In genomic region chr1:11837767-11838348, GRCh38 we compare ENCODE assay signal across 16 cellular contexts. TPM values are rescaled to one million over a fixed set of nuclear protein-coding genes. Genes with fewer than 3 reads are reported as not detected.
DNase-seq lines count a peak whose midpoint lies in the region; ATAC-seq and TF ChIP-seq lines count a peak whose summit lies in the region.
"Had no signal": no experiment of that assay in that cellular context is flagged by ENCODE, and none has a peak within 500 bp of the region (broad histone marks: within the 10 kb centered on the region; RNA-seq: fewer than 3 reads in every experiment).

No MANE protein-coding gene starts in this region.

- H3K9me2 ChIP-seq in GM23338 (ENCODE audit: insufficient read depth): no peaks in the 10 kb centered on the region

- peaks cover 41% of the 10 kb centered on the region for H3F3A ChIP-seq in GM23338 (replicated peaks; ENCODE audit: low read depth)

- no peaks in the 10 kb centered on the region for H3K79me2 ChIP-seq in GM23338 (replicated peaks; ENCODE audit: insufficient read depth)
- no peaks in the 10 kb centered on the region for H3K79me2 ChIP-seq in osteoblast (ENCODE audit: insufficient read depth, low read length)

- H4K20me1 ChIP-seq in GM23338 (replicated peaks; ENCODE audit: insufficient read depth) (peaks cover 18% of the 10 kb centered on the region), osteoblast (ENCODE audit: insufficient read depth, low read length) (peaks cover 8% of the 10 kb centered on the region)

- TF ChIP-seq CTCF in GM23338 (conservative IDR thresholded peaks at IDR 0.05; ENCODE audit: low read depth in 2 of 2) (no peak), RWPE2 (IDR thresholded peaks at IDR 0.05; ENCODE audit: poor library complexity, severe bottlenecking) (no peak), osteoblast (IDR thresholded peaks at IDR 0.05; ENCODE audit: extremely low read depth, low read depth, low read length) (no peak), transverse colon (IDR thresholded peaks at IDR 0.05) (no peak)

- intact Hi-C loops in transverse colon (cut with DNase I; ENCODE audit: low total_unique reads): loop anchor here (5.0 kb wide), 2 partner anchors 54 to 69 kb away; no protein-coding TSS in a partner anchor

- H3K36me3 ChIP-seq in GM23338 (ENCODE audit: insufficient read depth): peaks cover 58% of the 10 kb centered on the region
- peaks cover 93% of the 10 kb centered on the region for H3K36me3 ChIP-seq in RWPE2 (ENCODE audit: low read depth)
- peaks cover 94% of the 10 kb centered on the region for H3K36me3 ChIP-seq in osteoblast (ENCODE audit: insufficient read depth, low read length)
- peaks cover 0 to 80% (median 25%) of the 10 kb centered on the region in 4 donors for H3K36me3 ChIP-seq in transverse colon

- no peaks in the 10 kb centered on the region; the same call in 2 of the 3 replicates for H3K4me1 Mint-ChIP-seq in GM23338

- H3K36me3 Mint-ChIP-seq in GM23338 (ENCODE audit: low read depth): peaks cover 88% of the 10 kb centered on the region

- TF ChIP-seq POLR2A in transverse colon (IDR thresholded peaks at IDR 0.05): no peak

- H2AFZ ChIP-seq in GM23338: no peak overlapping the region
- H2AFZ ChIP-seq in osteoblast (ENCODE audit: low read length): no peak overlapping the region

- no peak overlapping the region for H3K4me3 Mint-ChIP-seq in GM23338
- H3K4me3 Mint-ChIP-seq: CD8-positive, alpha-beta T cell had no signal

- DNase-seq in DMS53 (lab: John Stamatoyannopoulos, UW): peak; percentile 33
- DNase-seq in DMS53 treated with DMSO at 0.1 percent for 48 hours (lab: John Stamatoyannopoulos, UW; ENCODE audit: unreplicated experiment): no peak
- DNase-seq in GM23338 (ENCODE audit: low spot score): no peak
- no peak for DNase-seq in RWPE2 (ENCODE audit: low spot score)
- peak; percentile 77 for DNase-seq in osteoblast (ENCODE audit: insufficient read length, low spot score, missing footprints)
- DNase-seq in transverse colon: no peak
- DNase-seq in retina: no peak
- no peak for DNase-seq in activated naive CD4-positive, alpha-beta T cell (lab: John Stamatoyannopoulos, UW)
- DNase-seq: GOT3 had no signal

- TF ChIP-seq EP300 in transverse colon (IDR thresholded peaks at IDR 0.05; ENCODE audit: low read depth): no peak

- no peaks in the 10 kb centered on the region for H3K27me3 ChIP-seq in GM23338 (ENCODE audit: insufficient read depth)
- H3K27me3 ChIP-seq in RWPE2 (ENCODE audit: insufficient read depth, poor library complexity, severe bottlenecking): no peaks in the 10 kb centered on the region
- H3K27me3 ChIP-seq in osteoblast (ENCODE audit: insufficient read depth, low read length): no peaks in the 10 kb centered on the region
- no peaks in the 10 kb centered on the region for H3K27me3 ChIP-seq in transverse colon
- H3K27me3 ChIP-seq: BLaER1 treated with 17β-estradiol and CSF1 and Interleukin-3, amounts not matched to agents 10 nM and 100 nM; SJSA1 had no signal

- no peak overlapping the region for H3K27ac Mint-ChIP-seq in GM23338
- H3K27ac Mint-ChIP-seq: CD8-positive, alpha-beta T cell had no signal

- 91 to 100% methylated on average over 2 to 11 of the region's 11 CpGs for WGBS in transverse colon (ENCODE audit: low coverage in 1 of 2), 2 donors

- 0 out of 2 replicates have a peak overlapping the region, but pooled peaks have one; percentile 55 for H3K27ac ChIP-seq in GM23338 (ENCODE audit: low read depth)
- no peak overlapping the region for H3K27ac ChIP-seq in RWPE2 (ENCODE audit: poor library complexity, severe bottlenecking)
- no peak overlapping the region for H3K27ac ChIP-seq in osteoblast (ENCODE audit: low read depth, low read length)
- no peak overlapping the region for H3K27ac ChIP-seq in transverse colon
- H3K27ac ChIP-seq: 22Rv1; BLaER1 treated with 17β-estradiol and CSF1 and Interleukin-3, amounts not matched to agents 10 nM and 100 nM; SJSA1 had no signal

- no peaks in the 10 kb centered on the region for H3K9me3 Mint-ChIP-seq in GM23338
- H3K9me3 Mint-ChIP-seq: CD8-positive, alpha-beta T cell had no signal

- H3K4me3 ChIP-seq in GM23338: no peak overlapping the region
- H3K4me3 ChIP-seq in RWPE2 (ENCODE audit: severe bottlenecking): no peak overlapping the region
- no peak overlapping the region for H3K4me3 ChIP-seq in osteoblast (ENCODE audit: insufficient read depth, low read length)
- H3K4me3 ChIP-seq in transverse colon: no peak overlapping the region
- H3K4me3 ChIP-seq: BLaER1 treated with 17β-estradiol and CSF1 and Interleukin-3, amounts not matched to agents 10 nM and 100 nM; SJSA1 had no signal

- no peaks in the 10 kb centered on the region for H3K9me3 ChIP-seq in RWPE2 (ENCODE audit: severe bottlenecking)
- H3K9me3 ChIP-seq in osteoblast (ENCODE audit: low read depth, low read length): no peaks in the 10 kb centered on the region
- no peaks in the 10 kb centered on the region for H3K9me3 ChIP-seq in transverse colon
- H3K9me3 ChIP-seq: BLaER1 treated with 17β-estradiol and CSF1 and Interleukin-3, amounts not matched to agents 10 nM and 100 nM; SJSA1 had no signal

- in situ Hi-C loops in transverse colon (cut with MboI; ENCODE audit: low pct_ligation_motif_present in 1 of 4, low pct_unique_long_range_greater_than_20kb in 1 of 4, low sequenced_read_pairs in 3 of 4): loop anchor here in 3 of 4 donors (25.0 kb wide), 1 partner anchor 124 kb away; no protein-coding TSS in a partner anchor

- ATAC-seq in GM23338: no peak
- peak; percentile 37; the same call in 1 of the 3 replicates for ATAC-seq in RWPE2 (ENCODE audit: low read depth)

- no peak overlapping the region for H3K4me2 ChIP-seq in GM23338
- H3K4me2 ChIP-seq in osteoblast (ENCODE audit: insufficient read depth, low read length): no peak overlapping the region
- H3K4me2 ChIP-seq: BLaER1 treated with 17β-estradiol and CSF1 and Interleukin-3, amounts not matched to agents 10 nM and 100 nM had no signal

- H3K27me3 Mint-ChIP-seq in GM23338 (ENCODE audit: insufficient read depth, low read depth, poor library complexity): peaks cover 11% of the 10 kb centered on the region

- H3K4me1 ChIP-seq in GM23338 (ENCODE audit: insufficient read depth) (no peaks in the 10 kb centered on the region), RWPE2 (ENCODE audit: insufficient read depth, poor library complexity, severe bottlenecking) (no peaks in the 10 kb centered on the region), osteoblast (ENCODE audit: insufficient read depth, low read length) (no peaks in the 10 kb centered on the region), transverse colon (no peaks in the 10 kb centered on the region)
- H3K4me1 ChIP-seq: SJSA1 had no signal

TF ChIP-seq in GM23338, 12 proteins besides CTCF, POLR2A, EP300 and RAD21 (continues in another document):
- TF ChIP-seq EZH2 (IDR thresholded peaks at IDR 0.05; ENCODE audit: low read depth, unreplicated experiment) (no peak), ZNF114 (CRISPR knock-in tag; IDR thresholded peaks at IDR 0.05) (no peak), POLR2AphosphoS5 (IDR thresholded peaks at IDR 0.05; ENCODE audit: low read depth) (no peak), JUNB (IDR thresholded peaks at IDR 0.05; ENCODE audit: unreplicated experiment) (no peak), ZNF331 (CRISPR knock-in tag; IDR thresholded peaks at IDR 0.05; ENCODE audit: low read depth) (no peak), EZH2phosphoT487 (IDR thresholded peaks at IDR 0.05; ENCODE audit: unreplicated experiment) (no peak), REST (IDR thresholded peaks at IDR 0.05; ENCODE audit: unreplicated experiment) (no peak), CREB1 (CRISPR knock-in tag; IDR thresholded peaks at IDR 0.05; ENCODE audit: low read depth) (no peak), STAT1 (IDR thresholded peaks at IDR 0.05; ENCODE audit: unreplicated experiment) (no peak)

RNA-seq across cellular contexts. Expression of gene NPPA, which starts 9.7 kb away (rescaled TPM):
- total RNA-seq in GM23338 (2014; rRNA removed; shearing (Covaris generic)): not detected in 2 replicates
- 0.29 TPM in 1 of 2 replicates, not detected in the other for polyA plus RNA-seq in GM23338 (2016; fragmentation: Nextera tagmentation; extraction: Ambion mirVana)
- total RNA-seq in osteoblast (not detected in 2 replicates), transverse colon (not detected)
- total RNA-seq: Calu3; CD8-positive, alpha-beta T cell; IMR-90; M059J; SJSA1 had no signal
- polyA plus RNA-seq: IMR-90 had no signal

RNA-seq across cellular contexts. Expression of gene NPPB, which starts 20.9 kb away (rescaled TPM):
- total RNA-seq in GM23338 (2014; rRNA removed; shearing (Covaris generic)): not detected in 2 replicates
- 0.95 and 1.1 TPM in 2 replicates for polyA plus RNA-seq in GM23338 (2016; fragmentation: Nextera tagmentation; extraction: Ambion mirVana)
- total RNA-seq in osteoblast: not detected in 2 replicates
- not detected for total RNA-seq in transverse colon
- total RNA-seq: Calu3; CD8-positive, alpha-beta T cell; IMR-90 had no signal
- polyA plus RNA-seq: IMR-90 had no signal

RNA-seq across cellular contexts. Expression of gene CLCN6, which starts 31.9 kb away (rescaled TPM):
- total RNA-seq in GM23338 (2014; rRNA removed; shearing (Covaris generic)): 16.3 and 22.6 TPM in 2 replicates
- 13.0 and 16.0 TPM in 2 replicates for polyA plus RNA-seq in GM23338 (2016; fragmentation: Nextera tagmentation; extraction: Ambion mirVana)
- total RNA-seq in osteoblast: 21.0 and 22.4 TPM in 2 replicates
- 100 to 1,000 TPM in 1 of 4 donors, 10 to 100 TPM in 3; 14.0 to 184 (median 30.7) TPM for total RNA-seq in transverse colon

RNA-seq across cellular contexts. Expression of gene MTHFR, which starts 32.1 kb away (rescaled TPM):
- 21.6 and 26.4 TPM in 2 replicates for total RNA-seq in GM23338 (2014; rRNA removed; shearing (Covaris generic))
- 5.7 and 6.9 TPM in 2 replicates for polyA plus RNA-seq in GM23338 (2016; fragmentation: Nextera tagmentation; extraction: Ambion mirVana)
- 32.6 and 34.5 TPM in 2 replicates for total RNA-seq in osteoblast
- 100 to 1,000 TPM in 1 of 4 donors, 10 to 100 TPM in 3; 42.8 to 141 (median 48.3) TPM for total RNA-seq in transverse colon

Comparison
In these comparisons a context has a peak if more than half of its experiments do, and no peak if none do; other contexts are left out.
1. DNase-seq: peak in DMS53 (single experiment) and osteoblast (single experiment); none in DMS53 treated with DMSO at 0.1 percent for 48 hours (single experiment), GM23338 (single experiment), RWPE2 (single experiment), transverse colon (single experiment), retina (single experiment) and activated naive CD4-positive, alpha-beta T cell (0 of 4).